ENCODE assay signal across 8 cellular contexts in the genomic region with DNA sequence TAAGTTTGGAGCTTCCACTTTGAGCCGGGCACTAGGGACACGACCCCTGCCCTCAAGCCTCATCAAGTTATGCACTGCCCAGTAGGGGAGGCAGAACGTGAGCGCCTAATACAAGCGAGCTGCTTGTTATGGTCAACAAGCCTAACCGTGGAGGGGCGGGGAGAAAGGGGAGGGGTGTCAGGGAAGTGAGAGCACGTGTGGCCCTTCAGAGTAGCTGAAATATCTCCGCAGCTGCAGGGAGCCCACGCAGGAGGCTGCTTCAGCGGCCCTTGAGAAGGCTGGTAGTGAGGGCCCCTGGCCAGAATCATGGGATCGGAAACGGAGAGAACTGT. TPM values are rescaled to one million over a fixed set of nuclear protein-coding genes. Genes with fewer than 3 reads are reported as not detected.
DNase-seq lines count a peak whose midpoint lies in the region; ATAC-seq and TF ChIP-seq lines count a peak whose summit lies in the region.

No MANE protein-coding gene starts in this region.

- peak overlapping the region; percentile 70 for H3K9ac ChIP-seq in mesendoderm (ENCODE audit: low read length)

- H3K18ac ChIP-seq in mesendoderm (ENCODE audit: low read length) = no peak overlapping the region

- peak overlapping the region; percentile 19 for H3K27ac ChIP-seq in effector memory CD4-positive, alpha-beta T cell (ENCODE audit: insufficient read depth, low read length, poor library complexity, severe bottlenecking)
- no peak overlapping the region for H3K27ac ChIP-seq in mesendoderm (ENCODE audit: low read depth, low read length)

- TF ChIP-seq POLR2A in NB4 (IDR thresholded peaks at IDR 0.05; ENCODE audit: extremely low read depth, insufficient read length) = peak; percentile 33

- no peak for TF ChIP-seq CTCF in NB4 (IDR thresholded peaks at IDR 0.05; ENCODE audit: low read depth, low read length)

- H2BK120ac ChIP-seq in mesendoderm (ENCODE audit: low read depth, low read length) = no peak overlapping the region

- no peaks in the 10 kb centered on the region for H3K36me3 ChIP-seq in effector memory CD4-positive, alpha-beta T cell (ENCODE audit: control insufficient read depth, insufficient read depth, low read length)
- no peaks in the 10 kb centered on the region for H3K36me3 ChIP-seq in mesendoderm (ENCODE audit: control insufficient read depth, insufficient read depth, low read length)

- peak overlapping the region; percentile 89 for H3K56ac ChIP-seq in mesendoderm (ENCODE audit: low read length)

- peaks cover 6% of the 10 kb centered on the region for H3K4me1 ChIP-seq in effector memory CD4-positive, alpha-beta T cell (ENCODE audit: control insufficient read depth, insufficient read depth, low read length, poor library complexity, severe bottlenecking)
- peaks cover 3% of the 10 kb centered on the region for H3K4me1 ChIP-seq in mesendoderm (ENCODE audit: control insufficient read depth, low read depth, low read length)

- H3K27me3 ChIP-seq in effector memory CD4-positive, alpha-beta T cell (replicated peaks; ENCODE audit: control insufficient read depth, insufficient read depth, low read length, poor library complexity, severe bottlenecking) = no peaks in the 10 kb centered on the region
- no peaks in the 10 kb centered on the region for H3K27me3 ChIP-seq in mesendoderm (ENCODE audit: insufficient read depth, low read length, poor library complexity)

- H3K79me2 ChIP-seq in mesendoderm (ENCODE audit: control insufficient read depth, insufficient read depth, low read length) = no peaks in the 10 kb centered on the region

- peak overlapping the region; percentile 63 for H3K4me2 ChIP-seq in mesendoderm (ENCODE audit: low read length)

- ATAC-seq in GM18502 (IDR thresholded peaks at IDR 0.05; ENCODE audit: poor library complexity, unreplicated experiment) = peak; percentile 41
- peak; percentile 54 for ATAC-seq in HG02588 (IDR thresholded peaks at IDR 0.05; ENCODE audit: unreplicated experiment)

- no peaks in the 10 kb centered on the region for H3K79me1 ChIP-seq in mesendoderm (ENCODE audit: low read length)

- no peak overlapping the region for H2AK5ac ChIP-seq in mesendoderm (ENCODE audit: low read length)

- WGBS in mesendoderm (ENCODE audit: extremely low coverage, insufficient coverage, low lambda C conversion rate) = no CpG with 5 or more reads among the region's 13 CpGs

- H4K8ac ChIP-seq in mesendoderm (ENCODE audit: low read depth, low read length) = no peak overlapping the region

- no peaks in the 10 kb centered on the region for H3K9me3 ChIP-seq in effector memory CD4-positive, alpha-beta T cell (ENCODE audit: control insufficient read depth, low read length)

- no peak overlapping the region for H3K23ac ChIP-seq in mesendoderm (ENCODE audit: low read length)

- DNase-seq in NB4 (ENCODE audit: low read depth) (peak; percentile 78), mesendoderm (peak; percentile 76), amniotic stem cell (lab: John Stamatoyannopoulos, UW) (no peak)
- DNase-seq in activated CD4-positive, alpha-beta T cell treated with anti-CD3 and anti-CD28 coated beads for 4 hours = peak; percentile 35 to 38
- DNase-seq in effector memory CD4-positive, alpha-beta T cell = no peak
- DNase-seq in stimulated activated CD8-positive, alpha-beta memory T cell treated with anti-CD3 and anti-CD28 coated beads, Interleukin-4, amount 100 ng/mL, for 48 hours = peak; percentile 58

- no peak overlapping the region for H2BK15ac ChIP-seq in mesendoderm (replicated peaks; ENCODE audit: low read depth)

- H4K5ac ChIP-seq in mesendoderm (ENCODE audit: low read length) = no peak overlapping the region

- no peak overlapping the region for H2BK5ac ChIP-seq in mesendoderm (ENCODE audit: low read length)

- H3K4me3 ChIP-seq in NB4 (ENCODE audit: low read depth, low read length) (peak overlapping the region; percentile 62), mesendoderm (ENCODE audit: low read length) (no peak overlapping the region)
- H3K4me3 ChIP-seq in effector memory CD4-positive, alpha-beta T cell (ENCODE audit: insufficient read depth, low read depth, low read length, poor library complexity, severe bottlenecking) = peak overlapping the region; percentile 76

- H3K4ac ChIP-seq in mesendoderm (ENCODE audit: low read depth, low read length) = no peak overlapping the region

RNA-seq across cellular contexts. Expression of a gene that starts 0.7 kb away (rescaled TPM):
- polyA plus RNA-seq in mesendoderm (2013, experiment 1 of 2) = 2.6 TPM
- polyA plus RNA-seq in mesendoderm (2013, experiment 2 of 2) = 1.6 TPM

RNA-seq across cellular contexts. Expression of a gene that starts 6.1 kb away (rescaled TPM):
- 1.2 TPM for polyA plus RNA-seq in mesendoderm (2013, experiment 1 of 2)
- polyA plus RNA-seq in mesendoderm (2013, experiment 2 of 2) = 1.3 TPM

Comparison
In these comparisons a context has a peak if more than half of its experiments do, and no peak if none do; other contexts are left out.
1. DNase-seq: peak in NB4 (single experiment), activated CD4-positive, alpha-beta T cell treated with anti-CD3 and anti-CD28 coated beads for 4 hours (2 of 2), mesendoderm (single experiment) and stimulated activated CD8-positive, alpha-beta memory T cell treated with anti-CD3 and anti-CD28 coated beads, Interleukin-4, amount 100 ng/mL, for 48 hours (single experiment); none in effector memory CD4-positive, alpha-beta T cell (0 of 3) and amniotic stem cell (single experiment).